Comparison of ENCODE assay signal across 8 cellular contexts in genomic region chr1:232628335-232629214, GRCh38. TPM values are rescaled to one million over a fixed set of nuclear protein-coding genes. Genes with fewer than 3 reads are reported as not detected.
A peak's percentile ranks its signal among the peaks of the same experiment; 100 is the strongest.
DNase-seq lines count a peak whose midpoint lies in the region; ATAC-seq and TF ChIP-seq lines count a peak whose summit lies in the region.

No MANE protein-coding gene starts in this region.

- H3K4me3 ChIP-seq in lower leg skin (ENCODE audit: low read depth, poor library complexity, severe bottlenecking) (peak overlapping the region; percentile 62), thymus (ENCODE audit: low read length) (peak overlapping the region; percentile 79)

- peaks cover 20% of the 10 kb centered on the region for H3K27me3 ChIP-seq in thymus (ENCODE audit: control insufficient read depth, insufficient read depth)

- H3K27ac Mint-ChIP-seq in activated T-cell treated with anti-CD3 and anti-CD28 coated beads, Interleukin-2, amount 50 U/mL, for 72 hours, result peak overlapping the region; percentile 93

- DNase-seq in activated T-cell treated with anti-CD3 and anti-CD28 coated beads, Interleukin-2, amount 50 U/mL, for 72 hours, result no peak
- DNase-seq in activated T-cell treated with anti-CD3 and anti-CD28 coated beads, Interleukin-2, amount 50 U/mL, for 1 hour, result no peak
- peak; percentile 31 to 45 for DNase-seq in NOMO-1 (lab: John Stamatoyannopoulos, UW; ENCODE audit: unreplicated experiment in 2 of 2)
- peak in 1 of 61 donors; percentile 42 for DNase-seq in caudate nucleus (lab: John Stamatoyannopoulos, UW)
- no peak for DNase-seq in lower leg skin (ENCODE audit: low spot score in 2 of 2)
- no peak for DNase-seq in hepatic stellate cell (ENCODE audit: low spot score)

- 13 to 14% methylated on average over 11 of the region's 11 CpGs for WGBS in lower leg skin, 2 donors
- WGBS in thymus, result 35% methylated on average over 11 of the region's 11 CpGs

- H3K36me3 Mint-ChIP-seq in activated T-cell treated with anti-CD3 and anti-CD28 coated beads, Interleukin-2, amount 50 U/mL, for 72 hours (ENCODE audit: insufficient read depth in 2 of 2), result peaks cover 0 to 3% of the 10 kb centered on the region in 2 donors

- H3K9me3 ChIP-seq in thymus (ENCODE audit: control insufficient read depth), result no peaks in the 10 kb centered on the region

- H3K36me3 ChIP-seq in thymus (ENCODE audit: control insufficient read depth, insufficient read depth), result no peaks in the 10 kb centered on the region

- no peak for TF ChIP-seq CTCF in lower leg skin (IDR thresholded peaks at IDR 0.05)

- H3K4me1 ChIP-seq in thymus (ENCODE audit: control insufficient read depth, insufficient read depth, low read length), result peaks cover 4% of the 10 kb centered on the region

- peaks cover 27% of the 10 kb centered on the region for H3K27me3 Mint-ChIP-seq in activated T-cell treated with anti-CD3 and anti-CD28 coated beads, Interleukin-2, amount 50 U/mL, for 72 hours (ENCODE audit: low read depth)

- TF ChIP-seq POLR2A in lower leg skin (IDR thresholded peaks at IDR 0.05), result no peak

- no peaks in the 10 kb centered on the region for H3K9me3 Mint-ChIP-seq in activated T-cell treated with anti-CD3 and anti-CD28 coated beads, Interleukin-2, amount 50 U/mL, for 72 hours

- intact Hi-C loops in lower leg skin (cut with DNase I; ENCODE audit: low total_unique reads), result loop anchor here (5.0 kb wide), 1 partner anchor 761 kb away; no protein-coding TSS in a partner anchor

- H3K27ac ChIP-seq in caudate nucleus (ENCODE audit: low read depth, low read length), result peak overlapping the region; percentile 46
- no peak overlapping the region for H3K27ac ChIP-seq in thymus (ENCODE audit: low read depth)

- peaks cover 32% of the 10 kb centered on the region for H3K4me1 Mint-ChIP-seq in activated T-cell treated with anti-CD3 and anti-CD28 coated beads, Interleukin-2, amount 50 U/mL, for 72 hours (ENCODE audit: low read depth)

- no peak for ATAC-seq in activated T-cell treated with anti-CD3 and anti-CD28 coated beads, Interleukin-2, amount 50 U/mL, for 72 hours (replicated peaks in 1 of 2)
- no peak for ATAC-seq in GM18519 (IDR thresholded peaks at IDR 0.05; ENCODE audit: low FRiP score, unreplicated experiment)

- H3K4me3 Mint-ChIP-seq in activated T-cell treated with anti-CD3 and anti-CD28 coated beads, Interleukin-2, amount 50 U/mL, for 72 hours, result peak overlapping the region; percentile 90 to 98

RNA-seq across cellular contexts. Expression of gene SIPA1L2, which starts 1.4 kb away (rescaled TPM):
- total RNA-seq in activated T-cell treated with anti-CD3 and anti-CD28 coated beads, Interleukin-2, amount 50 U/mL, for 72 hours, result 1 to 10 TPM; 3.3 to 5.9 TPM
- total RNA-seq in lower leg skin, result 10 to 100 TPM in 3 of 4 donors, 1 to 10 TPM in 1; 8.9 to 22.6 (median 16.6) TPM
- polyA plus RNA-seq in thymus, result 6.4 TPM

Comparison
In these comparisons a context has a peak if more than half of its experiments do, and no peak if none do; other contexts are left out.
1. DNase-seq: peak in NOMO-1 (2 of 2); none in activated T-cell treated with anti-CD3 and anti-CD28 coated beads, Interleukin-2, amount 50 U/mL, for 72 hours (0 of 2), activated T-cell treated with anti-CD3 and anti-CD28 coated beads, Interleukin-2, amount 50 U/mL, for 1 hour (single experiment), lower leg skin (0 of 2) and hepatic stellate cell (single experiment).